Comparison of ENCODE assay signal across 1 cellular context in the genomic region with DNA sequence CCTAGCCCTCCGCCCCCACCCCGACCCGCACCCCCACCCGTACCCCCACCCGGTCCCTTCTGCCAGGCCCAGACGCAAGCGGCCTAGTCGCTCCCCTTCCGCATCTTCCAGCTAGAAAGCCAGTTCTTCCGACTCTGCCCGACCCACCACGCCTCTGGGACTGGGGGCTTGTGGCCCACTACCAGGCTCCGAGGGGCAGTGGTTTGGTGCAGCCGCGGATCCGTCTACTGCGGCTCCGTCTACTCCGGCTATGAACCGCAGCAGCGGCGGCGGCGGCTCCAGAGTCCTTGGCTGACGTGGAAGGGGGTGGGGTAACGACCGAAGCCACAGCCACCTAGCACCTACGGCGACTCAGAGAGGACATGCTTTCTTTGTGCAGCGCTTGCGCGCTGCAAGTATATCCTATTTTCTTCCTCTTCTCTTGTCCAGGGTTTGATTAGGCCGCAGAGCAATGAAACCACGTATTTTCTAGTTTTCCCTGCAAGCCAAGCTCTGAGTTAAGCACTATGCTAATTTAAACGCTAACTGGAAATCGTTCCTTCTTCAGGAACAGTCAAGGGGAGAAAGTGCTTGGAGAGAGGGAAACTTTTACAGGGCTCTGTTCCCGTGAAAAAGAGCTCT.
TF ChIP-seq lines count a peak whose summit lies in the region.

A gene with protein sequence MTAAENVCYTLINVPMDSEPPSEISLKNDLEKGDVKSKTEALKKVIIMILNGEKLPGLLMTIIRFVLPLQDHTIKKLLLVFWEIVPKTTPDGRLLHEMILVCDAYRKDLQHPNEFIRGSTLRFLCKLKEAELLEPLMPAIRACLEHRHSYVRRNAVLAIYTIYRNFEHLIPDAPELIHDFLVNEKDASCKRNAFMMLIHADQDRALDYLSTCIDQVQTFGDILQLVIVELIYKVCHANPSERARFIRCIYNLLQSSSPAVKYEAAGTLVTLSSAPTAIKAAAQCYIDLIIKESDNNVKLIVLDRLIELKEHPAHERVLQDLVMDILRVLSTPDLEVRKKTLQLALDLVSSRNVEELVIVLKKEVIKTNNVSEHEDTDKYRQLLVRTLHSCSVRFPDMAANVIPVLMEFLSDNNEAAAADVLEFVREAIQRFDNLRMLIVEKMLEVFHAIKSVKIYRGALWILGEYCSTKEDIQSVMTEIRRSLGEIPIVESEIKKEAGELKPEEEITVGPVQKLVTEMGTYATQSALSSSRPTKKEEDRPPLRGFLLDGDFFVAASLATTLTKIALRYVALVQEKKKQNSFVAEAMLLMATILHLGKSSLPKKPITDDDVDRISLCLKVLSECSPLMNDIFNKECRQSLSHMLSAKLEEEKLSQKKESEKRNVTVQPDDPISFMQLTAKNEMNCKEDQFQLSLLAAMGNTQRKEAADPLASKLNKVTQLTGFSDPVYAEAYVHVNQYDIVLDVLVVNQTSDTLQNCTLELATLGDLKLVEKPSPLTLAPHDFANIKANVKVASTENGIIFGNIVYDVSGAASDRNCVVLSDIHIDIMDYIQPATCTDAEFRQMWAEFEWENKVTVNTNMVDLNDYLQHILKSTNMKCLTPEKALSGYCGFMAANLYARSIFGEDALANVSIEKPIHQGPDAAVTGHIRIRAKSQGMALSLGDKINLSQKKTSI (minus strand): TSS at position 252 of the 621 bp plus-strand sequence. CDS start 883 bp downstream, outside the sequence.

TF ChIP-seq in HepG2, 621 proteins besides CTCF, POLR2A, EP300 and RAD21 (continued from another document and continues in another):
- TF ChIP-seq, protein P1, sequence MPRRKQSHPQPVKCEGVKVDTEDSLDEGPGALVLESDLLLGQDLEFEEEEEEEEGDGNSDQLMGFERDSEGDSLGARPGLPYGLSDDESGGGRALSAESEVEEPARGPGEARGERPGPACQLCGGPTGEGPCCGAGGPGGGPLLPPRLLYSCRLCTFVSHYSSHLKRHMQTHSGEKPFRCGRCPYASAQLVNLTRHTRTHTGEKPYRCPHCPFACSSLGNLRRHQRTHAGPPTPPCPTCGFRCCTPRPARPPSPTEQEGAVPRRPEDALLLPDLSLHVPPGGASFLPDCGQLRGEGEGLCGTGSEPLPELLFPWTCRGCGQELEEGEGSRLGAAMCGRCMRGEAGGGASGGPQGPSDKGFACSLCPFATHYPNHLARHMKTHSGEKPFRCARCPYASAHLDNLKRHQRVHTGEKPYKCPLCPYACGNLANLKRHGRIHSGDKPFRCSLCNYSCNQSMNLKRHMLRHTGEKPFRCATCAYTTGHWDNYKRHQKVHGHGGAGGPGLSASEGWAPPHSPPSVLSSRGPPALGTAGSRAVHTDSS (CRISPR knock-in tag; conservative IDR thresholded peaks at IDR 0.05): no peak
- peak; percentile 35; the same call in 1 of the 2 replicates for TF ChIP-seq CEBPG (CRISPR knock-in tag; IDR thresholded peaks at IDR 0.05)
- TF ChIP-seq, protein P2, sequence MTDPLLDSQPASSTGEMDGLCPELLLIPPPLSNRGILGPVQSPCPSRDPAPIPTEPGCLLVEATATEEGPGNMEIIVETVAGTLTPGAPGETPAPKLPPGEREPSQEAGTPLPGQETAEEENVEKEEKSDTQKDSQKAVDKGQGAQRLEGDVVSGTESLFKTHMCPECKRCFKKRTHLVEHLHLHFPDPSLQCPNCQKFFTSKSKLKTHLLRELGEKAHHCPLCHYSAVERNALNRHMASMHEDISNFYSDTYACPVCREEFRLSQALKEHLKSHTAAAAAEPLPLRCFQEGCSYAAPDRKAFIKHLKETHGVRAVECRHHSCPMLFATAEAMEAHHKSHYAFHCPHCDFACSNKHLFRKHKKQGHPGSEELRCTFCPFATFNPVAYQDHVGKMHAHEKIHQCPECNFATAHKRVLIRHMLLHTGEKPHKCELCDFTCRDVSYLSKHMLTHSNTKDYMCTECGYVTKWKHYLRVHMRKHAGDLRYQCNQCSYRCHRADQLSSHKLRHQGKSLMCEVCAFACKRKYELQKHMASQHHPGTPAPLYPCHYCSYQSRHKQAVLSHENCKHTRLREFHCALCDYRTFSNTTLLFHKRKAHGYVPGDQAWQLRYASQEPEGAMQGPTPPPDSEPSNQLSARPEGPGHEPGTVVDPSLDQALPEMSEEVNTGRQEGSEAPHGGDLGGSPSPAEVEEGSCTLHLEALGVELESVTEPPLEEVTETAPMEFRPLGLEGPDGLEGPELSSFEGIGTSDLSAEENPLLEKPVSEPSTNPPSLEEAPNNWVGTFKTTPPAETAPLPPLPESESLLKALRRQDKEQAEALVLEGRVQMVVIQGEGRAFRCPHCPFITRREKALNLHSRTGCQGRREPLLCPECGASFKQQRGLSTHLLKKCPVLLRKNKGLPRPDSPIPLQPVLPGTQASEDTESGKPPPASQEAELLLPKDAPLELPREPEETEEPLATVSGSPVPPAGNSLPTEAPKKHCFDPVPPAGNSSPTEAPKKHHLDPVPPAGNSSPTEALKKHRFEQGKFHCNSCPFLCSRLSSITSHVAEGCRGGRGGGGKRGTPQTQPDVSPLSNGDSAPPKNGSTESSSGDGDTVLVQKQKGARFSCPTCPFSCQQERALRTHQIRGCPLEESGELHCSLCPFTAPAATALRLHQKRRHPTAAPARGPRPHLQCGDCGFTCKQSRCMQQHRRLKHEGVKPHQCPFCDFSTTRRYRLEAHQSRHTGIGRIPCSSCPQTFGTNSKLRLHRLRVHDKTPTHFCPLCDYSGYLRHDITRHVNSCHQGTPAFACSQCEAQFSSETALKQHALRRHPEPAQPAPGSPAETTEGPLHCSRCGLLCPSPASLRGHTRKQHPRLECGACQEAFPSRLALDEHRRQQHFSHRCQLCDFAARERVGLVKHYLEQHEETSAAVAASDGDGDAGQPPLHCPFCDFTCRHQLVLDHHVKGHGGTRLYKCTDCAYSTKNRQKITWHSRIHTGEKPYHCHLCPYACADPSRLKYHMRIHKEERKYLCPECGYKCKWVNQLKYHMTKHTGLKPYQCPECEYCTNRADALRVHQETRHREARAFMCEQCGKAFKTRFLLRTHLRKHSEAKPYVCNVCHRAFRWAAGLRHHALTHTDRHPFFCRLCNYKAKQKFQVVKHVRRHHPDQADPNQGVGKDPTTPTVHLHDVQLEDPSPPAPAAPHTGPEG (CRISPR knock-in tag; IDR thresholded peaks at IDR 0.05): 0 out of 2 replicates have a peak, but pooled peaks have one; percentile 22
- TF ChIP-seq HOXA7 (CRISPR knock-in tag; IDR thresholded peaks at IDR 0.05): no peak
- no peak for TF ChIP-seq ZNF782 (CRISPR knock-in tag; IDR thresholded peaks at IDR 0.05; ENCODE audit: borderline replicate concordance)
- no peak for TF ChIP-seq NBN (conservative IDR thresholded peaks at IDR 0.05)
- TF ChIP-seq, protein P3, sequence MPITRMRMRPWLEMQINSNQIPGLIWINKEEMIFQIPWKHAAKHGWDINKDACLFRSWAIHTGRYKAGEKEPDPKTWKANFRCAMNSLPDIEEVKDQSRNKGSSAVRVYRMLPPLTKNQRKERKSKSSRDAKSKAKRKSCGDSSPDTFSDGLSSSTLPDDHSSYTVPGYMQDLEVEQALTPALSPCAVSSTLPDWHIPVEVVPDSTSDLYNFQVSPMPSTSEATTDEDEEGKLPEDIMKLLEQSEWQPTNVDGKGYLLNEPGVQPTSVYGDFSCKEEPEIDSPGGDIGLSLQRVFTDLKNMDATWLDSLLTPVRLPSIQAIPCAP (CRISPR knock-in tag; IDR thresholded peaks at IDR 0.05; ENCODE audit: low read depth): no peak
- TF ChIP-seq MIER2 (CRISPR knock-in tag; IDR thresholded peaks at IDR 0.05): no peak
- TF ChIP-seq, protein P4, sequence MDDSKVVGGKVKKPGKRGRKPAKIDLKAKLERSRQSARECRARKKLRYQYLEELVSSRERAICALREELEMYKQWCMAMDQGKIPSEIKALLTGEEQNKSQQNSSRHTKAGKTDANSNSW (CRISPR knock-in tag; IDR thresholded peaks at IDR 0.05; ENCODE audit: borderline replicate concordance): no peak
- TF ChIP-seq ZNF768 (CRISPR knock-in tag; IDR thresholded peaks at IDR 0.05): peak; percentile 74
- TF ChIP-seq ZNF12 (CRISPR knock-in tag; IDR thresholded peaks at IDR 0.05): no peak
- TF ChIP-seq ZNF790 (CRISPR knock-in tag; IDR thresholded peaks at IDR 0.05; ENCODE audit: borderline replicate concordance): no peak; the same call in 1 of the 2 replicates
- TF ChIP-seq MTF2 (CRISPR knock-in tag; IDR thresholded peaks at IDR 0.05; ENCODE audit: borderline replicate concordance): 0 out of 2 replicates have a peak, but pooled peaks have one; percentile 56
- TF ChIP-seq ZIK1 (CRISPR knock-in tag; IDR thresholded peaks at IDR 0.05; ENCODE audit: borderline replicate concordance, low read depth): 0 out of 2 replicates have a peak, but pooled peaks have one; percentile 69
- peak; percentile 60; the same call in 1 of the 2 replicates for TF ChIP-seq HOXA9 (CRISPR knock-in tag; IDR thresholded peaks at IDR 0.05; ENCODE audit: borderline replicate concordance)
- no peak for TF ChIP-seq U2AF1 (optimal IDR thresholded peaks at IDR 0.05; ENCODE audit: low read depth, low read length)
- no peak for TF ChIP-seq ZNF883 (CRISPR knock-in tag; IDR thresholded peaks at IDR 0.05; ENCODE audit: not compliant biosample characterization)
- no peak for TF ChIP-seq ZNF34 (CRISPR knock-in tag; IDR thresholded peaks at IDR 0.05; ENCODE audit: borderline replicate concordance)
- TF ChIP-seq RFXAP (CRISPR knock-in tag; IDR thresholded peaks at IDR 0.05; ENCODE audit: borderline replicate concordance): peak; percentile 29; the same call in 1 of the 2 replicates
- TF ChIP-seq, protein P5, sequence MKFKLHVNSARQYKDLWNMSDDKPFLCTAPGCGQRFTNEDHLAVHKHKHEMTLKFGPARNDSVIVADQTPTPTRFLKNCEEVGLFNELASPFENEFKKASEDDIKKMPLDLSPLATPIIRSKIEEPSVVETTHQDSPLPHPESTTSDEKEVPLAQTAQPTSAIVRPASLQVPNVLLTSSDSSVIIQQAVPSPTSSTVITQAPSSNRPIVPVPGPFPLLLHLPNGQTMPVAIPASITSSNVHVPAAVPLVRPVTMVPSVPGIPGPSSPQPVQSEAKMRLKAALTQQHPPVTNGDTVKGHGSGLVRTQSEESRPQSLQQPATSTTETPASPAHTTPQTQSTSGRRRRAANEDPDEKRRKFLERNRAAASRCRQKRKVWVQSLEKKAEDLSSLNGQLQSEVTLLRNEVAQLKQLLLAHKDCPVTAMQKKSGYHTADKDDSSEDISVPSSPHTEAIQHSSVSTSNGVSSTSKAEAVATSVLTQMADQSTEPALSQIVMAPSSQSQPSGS (CRISPR knock-in tag; IDR thresholded peaks at IDR 0.05): no peak; the same call in 1 of the 2 replicates
- peak; percentile 88 for TF ChIP-seq ZNF792 (CRISPR knock-in tag; IDR thresholded peaks at IDR 0.05)
- TF ChIP-seq TBX3 (IDR thresholded peaks at IDR 0.05; ENCODE audit: borderline replicate concordance): peak; percentile 19; the same call in 1 of the 2 replicates
- TF ChIP-seq DMAP1 (CRISPR knock-in tag; IDR thresholded peaks at IDR 0.05): peak; percentile 98
- TF ChIP-seq, protein P6, sequence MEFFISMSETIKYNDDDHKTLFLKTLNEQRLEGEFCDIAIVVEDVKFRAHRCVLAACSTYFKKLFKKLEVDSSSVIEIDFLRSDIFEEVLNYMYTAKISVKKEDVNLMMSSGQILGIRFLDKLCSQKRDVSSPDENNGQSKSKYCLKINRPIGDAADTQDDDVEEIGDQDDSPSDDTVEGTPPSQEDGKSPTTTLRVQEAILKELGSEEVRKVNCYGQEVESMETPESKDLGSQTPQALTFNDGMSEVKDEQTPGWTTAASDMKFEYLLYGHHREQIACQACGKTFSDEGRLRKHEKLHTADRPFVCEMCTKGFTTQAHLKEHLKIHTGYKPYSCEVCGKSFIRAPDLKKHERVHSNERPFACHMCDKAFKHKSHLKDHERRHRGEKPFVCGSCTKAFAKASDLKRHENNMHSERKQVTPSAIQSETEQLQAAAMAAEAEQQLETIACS (CRISPR knock-in tag; IDR thresholded peaks at IDR 0.05): no peak
- no peak for TF ChIP-seq ZNF230 (CRISPR knock-in tag; IDR thresholded peaks at IDR 0.05)
- TF ChIP-seq ZFP1 (CRISPR knock-in tag; IDR thresholded peaks at IDR 0.05): no peak
- TF ChIP-seq NFIC (IDR thresholded peaks at IDR 0.05; ENCODE audit: low read length): no peak
- TF ChIP-seq ZNF44 (CRISPR knock-in tag; IDR thresholded peaks at IDR 0.05): peak; percentile 48; the same call in 1 of the 2 replicates
- TF ChIP-seq, protein P7, sequence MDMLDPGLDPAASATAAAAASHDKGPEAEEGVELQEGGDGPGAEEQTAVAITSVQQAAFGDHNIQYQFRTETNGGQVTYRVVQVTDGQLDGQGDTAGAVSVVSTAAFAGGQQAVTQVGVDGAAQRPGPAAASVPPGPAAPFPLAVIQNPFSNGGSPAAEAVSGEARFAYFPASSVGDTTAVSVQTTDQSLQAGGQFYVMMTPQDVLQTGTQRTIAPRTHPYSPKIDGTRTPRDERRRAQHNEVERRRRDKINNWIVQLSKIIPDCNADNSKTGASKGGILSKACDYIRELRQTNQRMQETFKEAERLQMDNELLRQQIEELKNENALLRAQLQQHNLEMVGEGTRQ (IDR thresholded peaks at IDR 0.05; ENCODE audit: low read depth, low read length): no peak
- TF ChIP-seq, protein P7 (CRISPR knock-in tag; IDR thresholded peaks at IDR 0.05; ENCODE audit: borderline replicate concordance): no peak
- no peak for TF ChIP-seq MAFK (conservative IDR thresholded peaks at IDR 0.05 in 1 of 2, IDR thresholded peaks at IDR 0.05 in 1 of 2; ENCODE audit: low read length in 2 of 2)
- TF ChIP-seq NFRKB (IDR thresholded peaks at IDR 0.05): no peak
- no peak for TF ChIP-seq SALL2 (CRISPR knock-in tag; IDR thresholded peaks at IDR 0.05)
- no peak for TF ChIP-seq ZNF543 (CRISPR knock-in tag; IDR thresholded peaks at IDR 0.05)
- TF ChIP-seq ZNF256 (CRISPR knock-in tag; conservative IDR thresholded peaks at IDR 0.05): no peak
- peak; percentile 97 for TF ChIP-seq ZFX (CRISPR knock-in tag; IDR thresholded peaks at IDR 0.05; ENCODE audit: low read depth)
- no peak for TF ChIP-seq ZNF510 (CRISPR knock-in tag; IDR thresholded peaks at IDR 0.05; ENCODE audit: low read depth)
- peak; percentile 66; the same call in 1 of the 2 replicates for TF ChIP-seq SAFB2 (CRISPR knock-in tag; IDR thresholded peaks at IDR 0.05; ENCODE audit: borderline replicate concordance, low read depth)
- no peak for TF ChIP-seq NFE2 (CRISPR knock-in tag; IDR thresholded peaks at IDR 0.05)
- no peak for TF ChIP-seq ZNF20 (CRISPR knock-in tag; IDR thresholded peaks at IDR 0.05)
- peak; percentile 84; the same call in 1 of the 2 replicates for TF ChIP-seq NFKBIZ (CRISPR knock-in tag; IDR thresholded peaks at IDR 0.05)
- TF ChIP-seq MYNN (CRISPR knock-in tag; IDR thresholded peaks at IDR 0.05; ENCODE audit: low read depth): no peak
- no peak for TF ChIP-seq THYN1 (CRISPR knock-in tag; IDR thresholded peaks at IDR 0.05; ENCODE audit: borderline replicate concordance, low read depth)
- 0 out of 2 replicates have a peak, but pooled peaks have one; percentile 36 for TF ChIP-seq ZBTB7A (CRISPR knock-in tag; IDR thresholded peaks at IDR 0.05)
- TF ChIP-seq PTBP1 (IDR thresholded peaks at IDR 0.05; ENCODE audit: low read depth, low read length, poor library complexity, severe bottlenecking): no peak
